Comparison of ENCODE assay signal across 8 cellular contexts in the genomic region with DNA sequence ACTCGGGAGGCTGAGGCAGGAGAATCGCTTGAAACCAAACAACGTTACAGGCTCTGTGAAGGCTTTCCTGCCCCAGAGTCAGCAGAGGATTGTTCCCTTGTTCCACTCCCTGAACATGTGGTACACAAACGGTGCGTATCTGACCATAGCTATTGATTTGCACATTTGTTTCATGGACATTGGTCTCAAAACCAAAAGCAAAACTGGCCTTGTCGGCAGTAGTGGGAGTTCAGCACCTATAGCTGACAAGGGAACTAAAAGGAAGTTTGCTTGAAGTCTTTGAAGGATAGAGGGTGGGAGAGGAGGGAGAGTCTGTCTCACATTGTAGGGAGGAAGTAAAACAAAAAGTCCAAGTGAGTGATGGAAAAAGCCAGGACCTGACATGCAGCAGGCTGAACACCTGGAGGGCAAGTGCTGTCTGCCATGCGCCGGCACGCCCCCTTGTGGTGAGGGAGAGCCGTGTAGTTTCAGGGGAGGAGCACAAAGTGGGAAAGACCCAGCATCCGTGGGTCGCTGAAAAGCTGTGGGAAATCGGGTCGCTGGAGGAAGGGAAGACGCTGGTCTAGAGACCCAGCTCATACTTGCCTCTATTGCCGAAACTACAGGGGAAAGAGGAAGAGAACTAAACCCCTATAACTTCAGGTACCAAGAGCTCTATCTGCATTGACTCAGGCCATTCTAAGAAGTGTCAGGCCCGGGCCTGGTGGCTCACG. TPM values are rescaled to one million over a fixed set of nuclear protein-coding genes. Genes with fewer than 3 reads are reported as not detected.
DNase-seq lines count a peak whose midpoint lies in the region; ATAC-seq and TF ChIP-seq lines count a peak whose summit lies in the region.

No MANE protein-coding gene starts in this region.

- peaks cover 0 to 7% (median 0%) of the 10 kb centered on the region in 5 donors for H3K36me3 Mint-ChIP-seq in naive thymus-derived CD4-positive, alpha-beta T cell
- peaks cover 7% of the 10 kb centered on the region for H3K36me3 Mint-ChIP-seq in stimulated activated memory B cell treated with anti-CD40 and anti-IgM and Interleukin-4, amounts not matched to agents 10 μg/mL and 1 μg/mL and 100 μg/mL, for 72 hours

- no peaks in the 10 kb centered on the region for H3K36me3 ChIP-seq in naive thymus-derived CD4-positive, alpha-beta T cell (ENCODE audit: control insufficient read depth in 2 of 3, insufficient read depth in 3 of 3, low read length in 3 of 3)

- H3K27ac Mint-ChIP-seq in naive thymus-derived CD4-positive, alpha-beta T cell: peak overlapping the region in 4 of 9 donors; percentile 3 to 60 (median 38)
- peak overlapping the region; percentile 36 for H3K27ac Mint-ChIP-seq in stimulated activated memory B cell treated with anti-CD40 and anti-IgM and Interleukin-4, amounts not matched to agents 10 μg/mL and 1 μg/mL and 100 μg/mL, for 72 hours

- no peak overlapping the region for H3K27ac ChIP-seq in naive thymus-derived CD4-positive, alpha-beta T cell (ENCODE audit: low read depth, low read length)

- peak; percentile 84 for DNase-seq in COLO668 (lab: John Stamatoyannopoulos, UW; ENCODE audit: unreplicated experiment)
- DNase-seq in NOMO-1 (lab: John Stamatoyannopoulos, UW; ENCODE audit: unreplicated experiment in 2 of 2): peak; percentile 6 to 27
- DNase-seq in activated CD8-positive, alpha-beta memory T cell treated with anti-CD3 and anti-CD28 coated beads, Interleukin-2, amount 50 U/mL, for 4 hours: peak; percentile 86
- DNase-seq in epithelial cell of esophagus (ENCODE audit: low read depth): peak; percentile 89
- peak; percentile 55 to 84 (median 73) for DNase-seq in naive thymus-derived CD4-positive, alpha-beta T cell

- intact Hi-C loops in naive thymus-derived CD4-positive, alpha-beta T cell (cut with micrococcal nuclease): loop anchor here (1.0 to 5.0 kb wide), 6 partner anchors 58 to 1421 kb away; a partner anchor contains a TSS

- no peaks in the 10 kb centered on the region for H3K27me3 ChIP-seq in naive thymus-derived CD4-positive, alpha-beta T cell (ENCODE audit: control insufficient read depth in 2 of 2, insufficient read depth in 2 of 2, low read length in 2 of 2)

- H3K27me3 Mint-ChIP-seq in naive thymus-derived CD4-positive, alpha-beta T cell: no peaks in the 10 kb centered on the region
- H3K27me3 Mint-ChIP-seq in stimulated activated memory B cell treated with anti-CD40 and anti-IgM and Interleukin-4, amounts not matched to agents 10 μg/mL and 1 μg/mL and 100 μg/mL, for 72 hours: no peaks in the 10 kb centered on the region

- TF ChIP-seq CTCF in epithelial cell of esophagus (IDR thresholded peaks at IDR 0.05; ENCODE audit: insufficient read depth, low read depth, low read length, missing control alignments): peak; percentile 97

- H3K4me1 Mint-ChIP-seq in naive thymus-derived CD4-positive, alpha-beta T cell: peaks cover 4 to 21% (median 13%) of the 10 kb centered on the region in 7 donors
- H3K4me1 Mint-ChIP-seq in stimulated activated memory B cell treated with anti-CD40 and anti-IgM and Interleukin-4, amounts not matched to agents 10 μg/mL and 1 μg/mL and 100 μg/mL, for 72 hours: peaks cover 7% of the 10 kb centered on the region

- no peaks in the 10 kb centered on the region for H3K4me1 ChIP-seq in naive thymus-derived CD4-positive, alpha-beta T cell (ENCODE audit: control insufficient read depth in 2 of 2, insufficient read depth in 2 of 2, low read length in 2 of 2)

- POLR2A ChIA-PET in naive thymus-derived CD4-positive, alpha-beta T cell (lab: Charles Lee): interaction anchor here (0.7 to 1.8 kb wide), 2 partner anchors 41 to 57 kb away, joined by 3 to 6 read pairs; no protein-coding TSS in a partner anchor

- peak overlapping the region in 4 of 10 donors; percentile 4 to 38 (median 24) for H3K4me3 Mint-ChIP-seq in naive thymus-derived CD4-positive, alpha-beta T cell
- peak overlapping the region; percentile 40 for H3K4me3 Mint-ChIP-seq in stimulated activated memory B cell treated with anti-CD40 and anti-IgM and Interleukin-4, amounts not matched to agents 10 μg/mL and 1 μg/mL and 100 μg/mL, for 72 hours

- CTCF ChIA-PET in naive thymus-derived CD4-positive, alpha-beta T cell (lab: Charles Lee): interaction anchor here (0.6 to 3.3 kb wide), 17 partner anchors 8 to 1815 kb away, joined by 3 to 28 read pairs (median 5); no protein-coding TSS in a partner anchor

- H3K9me3 ChIP-seq in naive thymus-derived CD4-positive, alpha-beta T cell (ENCODE audit: control insufficient read depth in 2 of 3, low read length in 3 of 3): no peaks in the 10 kb centered on the region

- no peaks in the 10 kb centered on the region for H3K9me3 Mint-ChIP-seq in naive thymus-derived CD4-positive, alpha-beta T cell
- no peaks in the 10 kb centered on the region for H3K9me3 Mint-ChIP-seq in stimulated activated memory B cell treated with anti-CD40 and anti-IgM and Interleukin-4, amounts not matched to agents 10 μg/mL and 1 μg/mL and 100 μg/mL, for 72 hours

- H3K4me3 ChIP-seq in epithelial cell of esophagus (ENCODE audit: low read length): no peak overlapping the region
- H3K4me3 ChIP-seq in naive thymus-derived CD4-positive, alpha-beta T cell (ENCODE audit: low read length): no peak overlapping the region

- ATAC-seq in GM19463 (IDR thresholded peaks at IDR 0.05; ENCODE audit: unreplicated experiment) (peak; percentile 90), HG03558 (IDR thresholded peaks at IDR 0.05; ENCODE audit: extremely low read depth, unreplicated experiment) (peak; percentile 68)
- peak; percentile 85 for ATAC-seq in naive thymus-derived CD4-positive, alpha-beta T cell
- peak; percentile 87 for ATAC-seq in stimulated activated memory B cell treated with anti-CD40 and anti-IgM and Interleukin-4, amounts not matched to agents 10 μg/mL and 1 μg/mL and 100 μg/mL, for 72 hours

RNA-seq across cellular contexts. Expression of a gene that starts 58.0 kb away (rescaled TPM):
- 100 to 1,000 TPM in 1 of 5 experiments, 10 to 100 TPM in 4; 48.7 to 102 (median 55.6) TPM for total RNA-seq in naive thymus-derived CD4-positive, alpha-beta T cell
- polyA plus RNA-seq in naive thymus-derived CD4-positive, alpha-beta T cell: 10 to 100 TPM in 1 of 2 donors, 1 to 10 TPM in 1; 8.9 to 15.1 TPM

Comparison
In these comparisons a context has a peak if more than half of its experiments do, and no peak if none do; other contexts are left out.
1. DNase-seq: peak in every context shown above with its lines; median percentile 89 in epithelial cell of esophagus; 86 in activated CD8-positive, alpha-beta memory T cell treated with anti-CD3 and anti-CD28 coated beads, Interleukin-2, amount 50 U/mL, for 4 hours; 84 in COLO668; 73 in naive thymus-derived CD4-positive, alpha-beta T cell; 16 in NOMO-1.